ENCODE assay signal across 1 cellular context in the genomic region with DNA sequence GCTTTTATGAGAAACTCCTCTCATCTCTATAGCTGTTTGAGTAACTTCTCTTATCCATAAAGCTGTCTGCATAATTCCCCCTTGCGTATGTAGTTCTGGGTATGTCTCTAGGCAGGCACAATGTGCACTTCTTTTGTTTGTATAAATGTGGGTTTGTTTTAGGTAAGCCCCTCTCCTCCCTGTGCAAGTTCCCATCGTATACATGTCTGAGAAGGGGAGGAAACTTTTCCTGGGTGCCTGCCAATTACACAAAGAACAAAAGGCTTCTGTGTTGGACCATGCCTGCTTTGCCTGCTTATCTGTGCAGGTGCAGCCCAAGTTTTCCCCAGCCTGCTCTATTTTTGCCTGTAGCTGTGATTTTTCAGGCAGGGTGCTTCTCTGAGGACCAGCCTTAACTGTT.
TF ChIP-seq lines count a peak whose summit lies in the region.

No MANE protein-coding gene starts in this region.

TF ChIP-seq in HepG2, 621 proteins besides CTCF, POLR2A, EP300 and RAD21 (continued from another document and continues in another):
- TF ChIP-seq, protein P1, sequence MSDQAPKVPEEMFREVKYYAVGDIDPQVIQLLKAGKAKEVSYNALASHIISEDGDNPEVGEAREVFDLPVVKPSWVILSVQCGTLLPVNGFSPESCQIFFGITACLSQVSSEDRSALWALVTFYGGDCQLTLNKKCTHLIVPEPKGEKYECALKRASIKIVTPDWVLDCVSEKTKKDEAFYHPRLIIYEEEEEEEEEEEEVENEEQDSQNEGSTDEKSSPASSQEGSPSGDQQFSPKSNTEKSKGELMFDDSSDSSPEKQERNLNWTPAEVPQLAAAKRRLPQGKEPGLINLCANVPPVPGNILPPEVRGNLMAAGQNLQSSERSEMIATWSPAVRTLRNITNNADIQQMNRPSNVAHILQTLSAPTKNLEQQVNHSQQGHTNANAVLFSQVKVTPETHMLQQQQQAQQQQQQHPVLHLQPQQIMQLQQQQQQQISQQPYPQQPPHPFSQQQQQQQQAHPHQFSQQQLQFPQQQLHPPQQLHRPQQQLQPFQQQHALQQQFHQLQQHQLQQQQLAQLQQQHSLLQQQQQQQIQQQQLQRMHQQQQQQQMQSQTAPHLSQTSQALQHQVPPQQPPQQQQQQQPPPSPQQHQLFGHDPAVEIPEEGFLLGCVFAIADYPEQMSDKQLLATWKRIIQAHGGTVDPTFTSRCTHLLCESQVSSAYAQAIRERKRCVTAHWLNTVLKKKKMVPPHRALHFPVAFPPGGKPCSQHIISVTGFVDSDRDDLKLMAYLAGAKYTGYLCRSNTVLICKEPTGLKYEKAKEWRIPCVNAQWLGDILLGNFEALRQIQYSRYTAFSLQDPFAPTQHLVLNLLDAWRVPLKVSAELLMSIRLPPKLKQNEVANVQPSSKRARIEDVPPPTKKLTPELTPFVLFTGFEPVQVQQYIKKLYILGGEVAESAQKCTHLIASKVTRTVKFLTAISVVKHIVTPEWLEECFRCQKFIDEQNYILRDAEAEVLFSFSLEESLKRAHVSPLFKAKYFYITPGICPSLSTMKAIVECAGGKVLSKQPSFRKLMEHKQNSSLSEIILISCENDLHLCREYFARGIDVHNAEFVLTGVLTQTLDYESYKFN (CRISPR knock-in tag; conservative IDR thresholded peaks at IDR 0.05) = peak; percentile 81
- TF ChIP-seq, protein P2, sequence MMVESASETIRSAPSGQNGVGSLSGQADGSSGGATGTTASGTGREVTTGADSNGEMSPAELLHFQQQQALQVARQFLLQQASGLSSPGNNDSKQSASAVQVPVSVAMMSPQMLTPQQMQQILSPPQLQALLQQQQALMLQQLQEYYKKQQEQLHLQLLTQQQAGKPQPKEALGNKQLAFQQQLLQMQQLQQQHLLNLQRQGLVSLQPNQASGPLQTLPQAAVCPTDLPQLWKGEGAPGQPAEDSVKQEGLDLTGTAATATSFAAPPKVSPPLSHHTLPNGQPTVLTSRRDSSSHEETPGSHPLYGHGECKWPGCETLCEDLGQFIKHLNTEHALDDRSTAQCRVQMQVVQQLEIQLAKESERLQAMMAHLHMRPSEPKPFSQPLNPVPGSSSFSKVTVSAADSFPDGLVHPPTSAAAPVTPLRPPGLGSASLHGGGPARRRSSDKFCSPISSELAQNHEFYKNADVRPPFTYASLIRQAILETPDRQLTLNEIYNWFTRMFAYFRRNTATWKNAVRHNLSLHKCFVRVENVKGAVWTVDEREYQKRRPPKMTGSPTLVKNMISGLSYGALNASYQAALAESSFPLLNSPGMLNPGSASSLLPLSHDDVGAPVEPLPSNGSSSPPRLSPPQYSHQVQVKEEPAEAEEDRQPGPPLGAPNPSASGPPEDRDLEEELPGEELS (CRISPR knock-in tag; IDR thresholded peaks at IDR 0.05) = peak; percentile 66
- TF ChIP-seq ZBTB20 (CRISPR knock-in tag; IDR thresholded peaks at IDR 0.05; ENCODE audit: borderline replicate concordance, low read depth) (peak; percentile 86; the same call in 1 of the 2 replicates), GLI4 (CRISPR knock-in tag; IDR thresholded peaks at IDR 0.05; ENCODE audit: borderline replicate concordance) (no peak), MAZ (IDR thresholded peaks at IDR 0.05; ENCODE audit: borderline replicate concordance, low read depth, low read length) (peak; percentile 21; the same call in 1 of the 2 replicates), MAZ (CRISPR knock-in tag; IDR thresholded peaks at IDR 0.05; ENCODE audit: low read depth) (no peak), MIXL1 (CRISPR knock-in tag; IDR thresholded peaks at IDR 0.05) (peak; percentile 39; the same call in 1 of the 2 replicates), ZNF3 (CRISPR knock-in tag; IDR thresholded peaks at IDR 0.05) (no peak), ZNF788 (CRISPR knock-in tag; IDR thresholded peaks at IDR 0.05; ENCODE audit: borderline replicate concordance) (peak; percentile 21; the same call in 1 of the 2 replicates), MIER3 (CRISPR knock-in tag; IDR thresholded peaks at IDR 0.05; ENCODE audit: borderline replicate concordance) (no peak), HMG20A (CRISPR knock-in tag; IDR thresholded peaks at IDR 0.05; ENCODE audit: borderline replicate concordance) (peak; percentile 62), PAF1 (CRISPR knock-in tag; IDR thresholded peaks at IDR 0.05) (no peak), ZNF292 (CRISPR knock-in tag; IDR thresholded peaks at IDR 0.05; ENCODE audit: borderline replicate concordance, low read depth) (peak; percentile 91; the same call in 1 of the 2 replicates), FOSL2 (CRISPR knock-in tag; IDR thresholded peaks at IDR 0.05) (0 out of 2 replicates have a peak, but pooled peaks have one; percentile 26), ZNF136 (CRISPR knock-in tag; IDR thresholded peaks at IDR 0.05; ENCODE audit: low read depth) (no peak), RFX5 (IDR thresholded peaks at IDR 0.05; ENCODE audit: low read depth, low read length) (no peak), BCL6 (CRISPR knock-in tag; IDR thresholded peaks at IDR 0.05) (peak; percentile 17; the same call in 1 of the 2 replicates), NFIC (IDR thresholded peaks at IDR 0.05; ENCODE audit: low read length) (peak; percentile 79), SOX5 (CRISPR knock-in tag; IDR thresholded peaks at IDR 0.05; ENCODE audit: borderline replicate concordance) (peak; percentile 81), ZNF337 (CRISPR knock-in tag; IDR thresholded peaks at IDR 0.05; ENCODE audit: borderline replicate concordance, low read depth) (no peak), FOXK1 (CRISPR knock-in tag; IDR thresholded peaks at IDR 0.05; ENCODE audit: borderline replicate concordance, low read depth) (0 out of 2 replicates have a peak, but pooled peaks have one; percentile 32), GATAD2A (CRISPR knock-in tag; IDR thresholded peaks at IDR 0.05) (peak; percentile 80; the same call in 1 of the 2 replicates), KLF16 (CRISPR knock-in tag; IDR thresholded peaks at IDR 0.05) (0 out of 4 replicates have a peak, but pooled peaks of 1 of the 2 experiments have one; percentile 27), GFI1 (CRISPR knock-in tag; IDR thresholded peaks at IDR 0.05; ENCODE audit: borderline replicate concordance) (peak; percentile 96), ATAD3A (CRISPR knock-in tag; IDR thresholded peaks at IDR 0.05) (no peak), PITX1 (CRISPR knock-in tag; IDR thresholded peaks at IDR 0.05) (peak; percentile 78; the same call in 1 of the 2 replicates), KLF12 (CRISPR knock-in tag; IDR thresholded peaks at IDR 0.05; ENCODE audit: borderline replicate concordance) (no peak), HDAC1 (CRISPR knock-in tag; IDR thresholded peaks at IDR 0.05) (peak; percentile 43; the same call in 1 of the 2 replicates), SOX6 (IDR thresholded peaks at IDR 0.05) (no peak), SOX6 (CRISPR knock-in tag; IDR thresholded peaks at IDR 0.05) (peak; percentile 96), NCOA2 (CRISPR knock-in tag; IDR thresholded peaks at IDR 0.05) (peak; percentile 52; the same call in 1 of the 2 replicates), SALL1 (CRISPR knock-in tag; IDR thresholded peaks at IDR 0.05) (peak; percentile 89)
- TF ChIP-seq, protein P3, sequence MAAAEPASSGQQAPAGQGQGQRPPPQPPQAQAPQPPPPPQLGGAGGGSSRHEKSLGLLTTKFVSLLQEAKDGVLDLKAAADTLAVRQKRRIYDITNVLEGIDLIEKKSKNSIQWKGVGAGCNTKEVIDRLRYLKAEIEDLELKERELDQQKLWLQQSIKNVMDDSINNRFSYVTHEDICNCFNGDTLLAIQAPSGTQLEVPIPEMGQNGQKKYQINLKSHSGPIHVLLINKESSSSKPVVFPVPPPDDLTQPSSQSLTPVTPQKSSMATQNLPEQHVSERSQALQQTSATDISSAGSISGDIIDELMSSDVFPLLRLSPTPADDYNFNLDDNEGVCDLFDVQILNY (CRISPR knock-in tag; conservative IDR thresholded peaks at IDR 0.05) = no peak
- TF ChIP-seq, protein P4, sequence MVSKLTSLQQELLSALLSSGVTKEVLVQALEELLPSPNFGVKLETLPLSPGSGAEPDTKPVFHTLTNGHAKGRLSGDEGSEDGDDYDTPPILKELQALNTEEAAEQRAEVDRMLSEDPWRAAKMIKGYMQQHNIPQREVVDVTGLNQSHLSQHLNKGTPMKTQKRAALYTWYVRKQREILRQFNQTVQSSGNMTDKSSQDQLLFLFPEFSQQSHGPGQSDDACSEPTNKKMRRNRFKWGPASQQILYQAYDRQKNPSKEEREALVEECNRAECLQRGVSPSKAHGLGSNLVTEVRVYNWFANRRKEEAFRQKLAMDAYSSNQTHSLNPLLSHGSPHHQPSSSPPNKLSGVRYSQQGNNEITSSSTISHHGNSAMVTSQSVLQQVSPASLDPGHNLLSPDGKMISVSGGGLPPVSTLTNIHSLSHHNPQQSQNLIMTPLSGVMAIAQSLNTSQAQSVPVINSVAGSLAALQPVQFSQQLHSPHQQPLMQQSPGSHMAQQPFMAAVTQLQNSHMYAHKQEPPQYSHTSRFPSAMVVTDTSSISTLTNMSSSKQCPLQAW (CRISPR knock-in tag; IDR thresholded peaks at IDR 0.05) = 0 out of 2 replicates have a peak, but pooled peaks have one; percentile 25
- TF ChIP-seq, protein P5, sequence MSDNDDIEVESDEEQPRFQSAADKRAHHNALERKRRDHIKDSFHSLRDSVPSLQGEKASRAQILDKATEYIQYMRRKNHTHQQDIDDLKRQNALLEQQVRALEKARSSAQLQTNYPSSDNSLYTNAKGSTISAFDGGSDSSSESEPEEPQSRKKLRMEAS (IDR thresholded peaks at IDR 0.05) = 0 out of 2 replicates have a peak, but pooled peaks have one; percentile 31
- TF ChIP-seq, protein P6, sequence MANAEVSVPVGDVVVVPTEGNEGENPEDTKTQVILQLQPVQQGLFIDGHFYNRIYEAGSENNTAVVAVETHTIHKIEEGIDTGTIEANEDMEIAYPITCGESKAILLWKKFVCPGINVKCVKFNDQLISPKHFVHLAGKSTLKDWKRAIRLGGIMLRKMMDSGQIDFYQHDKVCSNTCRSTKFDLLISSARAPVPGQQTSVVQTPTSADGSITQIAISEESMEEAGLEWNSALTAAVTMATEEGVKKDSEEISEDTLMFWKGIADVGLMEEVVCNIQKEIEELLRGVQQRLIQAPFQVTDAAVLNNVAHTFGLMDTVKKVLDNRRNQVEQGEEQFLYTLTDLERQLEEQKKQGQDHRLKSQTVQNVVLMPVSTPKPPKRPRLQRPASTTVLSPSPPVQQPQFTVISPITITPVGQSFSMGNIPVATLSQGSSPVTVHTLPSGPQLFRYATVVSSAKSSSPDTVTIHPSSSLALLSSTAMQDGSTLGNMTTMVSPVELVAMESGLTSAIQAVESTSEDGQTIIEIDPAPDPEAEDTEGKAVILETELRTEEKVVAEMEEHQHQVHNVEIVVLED (CRISPR knock-in tag; IDR thresholded peaks at IDR 0.05; ENCODE audit: borderline replicate concordance) = no peak
- TF ChIP-seq, protein P7, sequence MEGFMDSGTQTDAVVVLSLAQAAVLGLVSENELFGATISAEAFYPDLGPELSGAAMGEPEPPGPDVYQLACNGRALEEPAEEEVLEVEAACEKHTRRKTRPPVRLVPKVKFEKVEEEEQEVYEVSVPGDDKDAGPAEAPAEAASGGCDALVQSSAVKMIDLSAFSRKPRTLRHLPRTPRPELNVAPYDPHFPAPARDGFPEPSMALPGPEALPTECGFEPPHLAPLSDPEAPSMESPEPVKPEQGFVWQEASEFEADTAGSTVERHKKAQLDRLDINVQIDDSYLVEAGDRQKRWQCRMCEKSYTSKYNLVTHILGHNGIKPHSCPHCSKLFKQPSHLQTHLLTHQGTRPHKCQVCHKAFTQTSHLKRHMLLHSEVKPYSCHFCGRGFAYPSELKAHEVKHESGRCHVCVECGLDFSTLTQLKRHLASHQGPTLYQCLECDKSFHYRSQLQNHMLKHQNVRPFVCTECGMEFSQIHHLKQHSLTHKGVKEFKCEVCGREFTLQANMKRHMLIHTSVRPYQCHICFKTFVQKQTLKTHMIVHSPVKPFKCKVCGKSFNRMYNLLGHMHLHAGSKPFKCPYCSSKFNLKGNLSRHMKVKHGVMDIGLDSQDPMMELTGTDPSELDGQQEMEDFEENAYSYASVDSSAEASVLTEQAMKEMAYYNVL (CRISPR knock-in tag; IDR thresholded peaks at IDR 0.05; ENCODE audit: borderline replicate concordance) = no peak
- TF ChIP-seq, protein P8, sequence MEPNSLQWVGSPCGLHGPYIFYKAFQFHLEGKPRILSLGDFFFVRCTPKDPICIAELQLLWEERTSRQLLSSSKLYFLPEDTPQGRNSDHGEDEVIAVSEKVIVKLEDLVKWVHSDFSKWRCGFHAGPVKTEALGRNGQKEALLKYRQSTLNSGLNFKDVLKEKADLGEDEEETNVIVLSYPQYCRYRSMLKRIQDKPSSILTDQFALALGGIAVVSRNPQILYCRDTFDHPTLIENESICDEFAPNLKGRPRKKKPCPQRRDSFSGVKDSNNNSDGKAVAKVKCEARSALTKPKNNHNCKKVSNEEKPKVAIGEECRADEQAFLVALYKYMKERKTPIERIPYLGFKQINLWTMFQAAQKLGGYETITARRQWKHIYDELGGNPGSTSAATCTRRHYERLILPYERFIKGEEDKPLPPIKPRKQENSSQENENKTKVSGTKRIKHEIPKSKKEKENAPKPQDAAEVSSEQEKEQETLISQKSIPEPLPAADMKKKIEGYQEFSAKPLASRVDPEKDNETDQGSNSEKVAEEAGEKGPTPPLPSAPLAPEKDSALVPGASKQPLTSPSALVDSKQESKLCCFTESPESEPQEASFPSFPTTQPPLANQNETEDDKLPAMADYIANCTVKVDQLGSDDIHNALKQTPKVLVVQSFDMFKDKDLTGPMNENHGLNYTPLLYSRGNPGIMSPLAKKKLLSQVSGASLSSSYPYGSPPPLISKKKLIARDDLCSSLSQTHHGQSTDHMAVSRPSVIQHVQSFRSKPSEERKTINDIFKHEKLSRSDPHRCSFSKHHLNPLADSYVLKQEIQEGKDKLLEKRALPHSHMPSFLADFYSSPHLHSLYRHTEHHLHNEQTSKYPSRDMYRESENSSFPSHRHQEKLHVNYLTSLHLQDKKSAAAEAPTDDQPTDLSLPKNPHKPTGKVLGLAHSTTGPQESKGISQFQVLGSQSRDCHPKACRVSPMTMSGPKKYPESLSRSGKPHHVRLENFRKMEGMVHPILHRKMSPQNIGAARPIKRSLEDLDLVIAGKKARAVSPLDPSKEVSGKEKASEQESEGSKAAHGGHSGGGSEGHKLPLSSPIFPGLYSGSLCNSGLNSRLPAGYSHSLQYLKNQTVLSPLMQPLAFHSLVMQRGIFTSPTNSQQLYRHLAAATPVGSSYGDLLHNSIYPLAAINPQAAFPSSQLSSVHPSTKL (CRISPR knock-in tag; IDR thresholded peaks at IDR 0.05) = peak; percentile 69
- TF ChIP-seq, protein P9, sequence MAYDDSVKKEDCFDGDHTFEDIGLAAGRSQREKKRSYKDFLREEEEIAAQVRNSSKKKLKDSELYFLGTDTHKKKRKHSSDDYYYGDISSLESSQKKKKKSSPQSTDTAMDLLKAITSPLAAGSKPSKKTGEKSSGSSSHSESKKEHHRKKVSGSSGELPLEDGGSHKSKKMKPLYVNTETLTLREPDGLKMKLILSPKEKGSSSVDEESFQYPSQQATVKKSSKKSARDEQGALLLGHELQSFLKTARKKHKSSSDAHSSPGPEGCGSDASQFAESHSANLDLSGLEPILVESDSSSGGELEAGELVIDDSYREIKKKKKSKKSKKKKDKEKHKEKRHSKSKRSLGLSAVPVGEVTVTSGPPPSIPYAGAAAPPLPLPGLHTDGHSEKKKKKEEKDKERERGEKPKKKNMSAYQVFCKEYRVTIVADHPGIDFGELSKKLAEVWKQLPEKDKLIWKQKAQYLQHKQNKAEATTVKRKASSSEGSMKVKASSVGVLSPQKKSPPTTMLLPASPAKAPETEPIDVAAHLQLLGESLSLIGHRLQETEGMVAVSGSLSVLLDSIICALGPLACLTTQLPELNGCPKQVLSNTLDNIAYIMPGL (CRISPR knock-in tag; IDR thresholded peaks at IDR 0.05; ENCODE audit: borderline replicate concordance in 1 of 2, low read depth in 1 of 2) = no peak
